Comparison of ENCODE assay signal across 4 cellular contexts in genomic region chr4:124307143-124307542, GRCh38.
"Had no signal": no experiment of that assay in that cellular context is flagged by ENCODE, and none has a peak within 500 bp of the region (broad histone marks: within the 10 kb centered on the region; RNA-seq: fewer than 3 reads in every experiment).

No MANE protein-coding gene starts in this region.

- DNase-seq: H9, HCEC 1CT had no signal

- ATAC-seq: GM23338, HepG2 had no signal
